Comparison of ENCODE assay signal across 11 cellular contexts in genomic region chr10:112373912-112374338, GRCh38. TPM values are rescaled to one million over a fixed set of nuclear protein-coding genes. Genes with fewer than 3 reads are reported as not detected.
DNase-seq lines count a peak whose midpoint lies in the region; ATAC-seq and TF ChIP-seq lines count a peak whose summit lies in the region.
"Had no signal": no experiment of that assay in that cellular context is flagged by ENCODE, and none has a peak within 500 bp of the region (broad histone marks: within the 10 kb centered on the region; RNA-seq: fewer than 3 reads in every experiment).

ACSL5 (plus strand) TSS chr10:112374116; CDS start chr10:112394947, 20,831 bp downstream.

- peaks cover 13% of the 10 kb centered on the region for H3K36me3 Mint-ChIP-seq in activated CD4-positive, alpha-beta T cell treated with anti-CD3 and anti-CD28 coated beads for 36 hours (ENCODE audit: low read depth)
- H3K36me3 Mint-ChIP-seq in activated CD8-positive, alpha-beta T cell treated with anti-CD3 and anti-CD28 coated beads, Interleukin-2, amount 10 ng/mL, durations not matched to agents 7 days and 5 days (ENCODE audit: low read depth): peaks cover 12% of the 10 kb centered on the region

- CTCF ChIA-PET in activated CD4-positive, alpha-beta T cell treated with anti-CD3 and anti-CD28 coated beads for 36 hours (lab: Charles Lee): interaction anchor here (0.8 to 1.6 kb wide), 5 partner anchors 9 to 57 kb away, joined by 3 to 8 read pairs (median 3); no protein-coding TSS in a partner anchor
- CTCF ChIA-PET in activated CD8-positive, alpha-beta T cell treated with anti-CD3 and anti-CD28 coated beads, Interleukin-2, amount 10 ng/mL, durations not matched to agents 7 days and 5 days (lab: Charles Lee): interaction anchor here (1.5 to 2.7 kb wide), 3 partner anchors 62 to 73 kb away, joined by 4 to 22 read pairs (median 8); partner anchors contain the start of genes VTI1A and ZDHHC6

- H3K9ac ChIP-seq in liver (ENCODE audit: low read depth in 1 of 2, low read length in 2 of 2): peak within 1 kb of the TSS; percentile 86 to 97

- DNase-seq in activated CD4-positive, alpha-beta T cell treated with anti-CD3 and anti-CD28 coated beads for 36 hours: no peak
- no peak for DNase-seq in activated CD4-positive, alpha-beta T cell treated with anti-CD3 and anti-CD28 coated beads, Interleukin-2, amount 50 U/mL, for 1 hour
- no peak for DNase-seq in activated CD8-positive, alpha-beta T cell treated with anti-CD3 and anti-CD28 coated beads, Interleukin-2, amount 10 ng/mL, durations not matched to agents 7 days and 5 days
- DNase-seq in COLO829 (ENCODE audit: low spot score): no peak
- no peak for DNase-seq in GM20000 (ENCODE audit: low spot score)
- DNase-seq: NCI-H82; stimulated activated CD4-positive, alpha-beta T cell treated with anti-CD3 and anti-CD28 coated beads, Interleukin-1b, Interleukin-23, amount 100 ng/mL, for 48 hours had no signal

- peak within 1 kb of the TSS; percentile 40 to 61 (median 59) for H3K4me3 ChIP-seq in liver (ENCODE audit: low read depth in 1 of 3, low read length in 3 of 3)

- no peaks in the 10 kb centered on the region for H3K27me3 Mint-ChIP-seq in activated CD4-positive, alpha-beta T cell treated with anti-CD3 and anti-CD28 coated beads for 36 hours
- H3K27me3 Mint-ChIP-seq in activated CD8-positive, alpha-beta T cell treated with anti-CD3 and anti-CD28 coated beads, Interleukin-2, amount 10 ng/mL, durations not matched to agents 7 days and 5 days (ENCODE audit: low read depth): no peaks in the 10 kb centered on the region

- WGBS in liver: 34% methylated on average over 4 of the region's 4 CpGs

- H3K27me3 ChIP-seq in liver (ENCODE audit: control insufficient read depth in 4 of 4, insufficient read depth in 4 of 4, low read length in 3 of 4): no peaks in the 10 kb centered on the region

- H3K4me1 ChIP-seq in liver (ENCODE audit: control insufficient read depth in 4 of 4, insufficient read depth in 4 of 4, low read length in 3 of 4): peaks cover 7 to 51% (median 27%) of the 10 kb centered on the region in 4 donors

- H3K36me3 ChIP-seq in liver (ENCODE audit: control insufficient read depth in 4 of 4, insufficient read depth in 3 of 4, low read depth in 1 of 4, low read length in 3 of 4): no peaks in the 10 kb centered on the region

- no peaks in the 10 kb centered on the region for H3K9me3 Mint-ChIP-seq in activated CD4-positive, alpha-beta T cell treated with anti-CD3 and anti-CD28 coated beads for 36 hours (ENCODE audit: low read depth)
- H3K9me3 Mint-ChIP-seq in activated CD8-positive, alpha-beta T cell treated with anti-CD3 and anti-CD28 coated beads, Interleukin-2, amount 10 ng/mL, durations not matched to agents 7 days and 5 days (ENCODE audit: insufficient read depth): peaks cover 5% of the 10 kb centered on the region

- H3K9me3 ChIP-seq in liver (ENCODE audit: control insufficient read depth in 4 of 4, low read length in 3 of 4): no peaks in the 10 kb centered on the region

- peak; percentile 48 to 65 for TF ChIP-seq RAD21 in liver (IDR thresholded peaks at IDR 0.05)

- peak within 1 kb of the TSS; percentile 93 for H3K4me3 Mint-ChIP-seq in activated CD4-positive, alpha-beta T cell treated with anti-CD3 and anti-CD28 coated beads for 36 hours
- H3K4me3 Mint-ChIP-seq in activated CD8-positive, alpha-beta T cell treated with anti-CD3 and anti-CD28 coated beads, Interleukin-2, amount 10 ng/mL, durations not matched to agents 7 days and 5 days: peak within 1 kb of the TSS; percentile 98
- H3K4me3 Mint-ChIP-seq: WTC11 had no signal

- no peak for ATAC-seq in activated CD4-positive, alpha-beta T cell treated with anti-CD3 and anti-CD28 coated beads for 36 hours
- ATAC-seq in activated CD8-positive, alpha-beta T cell treated with anti-CD3 and anti-CD28 coated beads, Interleukin-2, amount 10 ng/mL, durations not matched to agents 7 days and 5 days: no peak
- ATAC-seq in HG02642 (IDR thresholded peaks at IDR 0.05; ENCODE audit: poor library complexity, unreplicated experiment): no peak
- ATAC-seq: WTC11 had no signal

- H3K4me1 Mint-ChIP-seq in activated CD4-positive, alpha-beta T cell treated with anti-CD3 and anti-CD28 coated beads for 36 hours: peaks cover 38% of the 10 kb centered on the region
- H3K4me1 Mint-ChIP-seq in activated CD8-positive, alpha-beta T cell treated with anti-CD3 and anti-CD28 coated beads, Interleukin-2, amount 10 ng/mL, durations not matched to agents 7 days and 5 days (ENCODE audit: low read depth): peaks cover 60% of the 10 kb centered on the region

- peak within 1 kb of the TSS; percentile 100 for H3K27ac Mint-ChIP-seq in activated CD4-positive, alpha-beta T cell treated with anti-CD3 and anti-CD28 coated beads for 36 hours
- H3K27ac Mint-ChIP-seq in activated CD8-positive, alpha-beta T cell treated with anti-CD3 and anti-CD28 coated beads, Interleukin-2, amount 10 ng/mL, durations not matched to agents 7 days and 5 days: peak within 1 kb of the TSS; percentile 100
- H3K27ac Mint-ChIP-seq: WTC11 had no signal

- POLR2A ChIA-PET in activated CD4-positive, alpha-beta T cell treated with anti-CD3 and anti-CD28 coated beads for 36 hours (lab: Charles Lee): interaction anchor here (0.9 to 1.0 kb wide), 2 partner anchors 15 to 55 kb away, joined by 3 to 9 read pairs; no protein-coding TSS in a partner anchor
- POLR2A ChIA-PET in activated CD8-positive, alpha-beta T cell treated with anti-CD3 and anti-CD28 coated beads, Interleukin-2, amount 10 ng/mL, durations not matched to agents 7 days and 5 days (lab: Charles Lee): interaction anchor here (0.7 to 3.8 kb wide), 2 partner anchors 10 to 73 kb away, joined by 3 to 37 read pairs; partner anchors contain the start of genes VTI1A and ZDHHC6

- peak within 1 kb of the TSS; percentile 69 to 82 for H3K27ac ChIP-seq in liver (ENCODE audit: low read depth in 1 of 2, low read length in 2 of 2)

- intact Hi-C loops in activated CD4-positive, alpha-beta T cell treated with anti-CD3 and anti-CD28 coated beads for 36 hours (cut with DNase I, micrococcal nuclease): no loop called here

- TF ChIP-seq CTCF in liver (IDR thresholded peaks at IDR 0.05; ENCODE audit: low read depth, low read length, missing input control) (no peak), subcutaneous adipose tissue (IDR thresholded peaks at IDR 0.05; ENCODE audit: low read depth) (no peak), GM20000 (IDR thresholded peaks at IDR 0.05; ENCODE audit: extremely low read depth, missing control alignments) (no peak)

TF ChIP-seq in liver, 16 proteins besides CTCF, POLR2A, EP300 and RAD21 (continues in another document):
- TF ChIP-seq FOXA2 (IDR thresholded peaks at IDR 0.05): peak; percentile 60
- peak in 1 of 2 donors; percentile 35 for TF ChIP-seq EGR1 (IDR thresholded peaks at IDR 0.05; ENCODE audit: low read depth in 2 of 2)
- TF ChIP-seq REST (IDR thresholded peaks at IDR 0.05): peak; percentile 62
- TF ChIP-seq NR2F2 (IDR thresholded peaks at IDR 0.05): peak; percentile 60
- TF ChIP-seq HNF4G (IDR thresholded peaks at IDR 0.05): peak; percentile 82
- TF ChIP-seq SP1 (IDR thresholded peaks at IDR 0.05): peak; percentile 83
- peak; percentile 85 for TF ChIP-seq TAF1 (conservative IDR thresholded peaks at IDR 0.05)
- TF ChIP-seq YY1 (IDR thresholded peaks at IDR 0.05): peak; percentile 72
- TF ChIP-seq, protein P1, sequence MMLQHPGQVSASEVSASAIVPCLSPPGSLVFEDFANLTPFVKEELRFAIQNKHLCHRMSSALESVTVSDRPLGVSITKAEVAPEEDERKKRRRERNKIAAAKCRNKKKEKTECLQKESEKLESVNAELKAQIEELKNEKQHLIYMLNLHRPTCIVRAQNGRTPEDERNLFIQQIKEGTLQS (IDR thresholded peaks at IDR 0.05): peak; percentile 63
- TF ChIP-seq GABPA (IDR thresholded peaks at IDR 0.05 in 1 of 2, conservative IDR thresholded peaks at IDR 0.05 in 1 of 2): no peak
- TF ChIP-seq RXRA (IDR thresholded peaks at IDR 0.05): peak; percentile 94 to 96

RNA-seq across cellular contexts. Expression of gene ACSL5, which starts in this region (rescaled TPM):
- total RNA-seq in activated CD4-positive, alpha-beta T cell treated with anti-CD3 and anti-CD28 coated beads for 36 hours: 10 to 100 TPM; 32.0 to 32.1 TPM
- total RNA-seq in activated CD8-positive, alpha-beta T cell treated with anti-CD3 and anti-CD28 coated beads, Interleukin-2, amount 10 ng/mL, durations not matched to agents 7 days and 5 days: 10 to 100 TPM; 50.7 to 53.1 TPM
- total RNA-seq in liver (100 to 1,000 TPM in 1 of 2 donors, 10 to 100 TPM in 1; 15.0 to 201 TPM), subcutaneous adipose tissue (10 to 100 TPM; 24.9 to 50.5 (median 34.3) TPM)
- polyA plus RNA-seq in liver: 10 to 100 TPM; 32.0 to 55.0 TPM
